Comparison of ENCODE assay signal across 8 cellular contexts in the genomic region with DNA sequence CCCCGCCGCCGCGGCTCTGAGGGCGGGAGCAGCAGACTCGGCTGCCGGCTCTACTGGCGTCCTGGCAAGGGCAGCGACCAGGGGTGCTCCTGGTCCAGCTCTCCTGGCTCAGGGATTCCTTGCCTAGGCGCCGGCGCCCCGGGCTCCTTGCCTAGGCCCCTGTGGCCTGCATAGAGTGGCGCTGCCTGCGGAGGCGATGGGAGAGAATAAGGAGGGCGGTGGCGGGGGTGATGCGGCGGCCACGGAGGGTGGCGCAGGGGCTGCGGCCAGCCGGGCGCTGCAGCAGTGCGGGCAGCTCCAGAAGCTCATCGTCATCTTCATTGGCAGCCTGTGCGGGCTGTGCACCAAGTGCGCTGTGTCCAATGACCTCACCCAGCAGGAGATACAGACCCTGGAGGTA.
DNase-seq lines count a peak whose midpoint lies in the region; ATAC-seq, FAIRE-seq and TF ChIP-seq lines count a peak whose summit lies in the region.
"Not testable (repeated sequence)": the region's sequence is repeated elsewhere in the genome, so short reads cannot be mapped to it uniquely, and the experiment has no call there.

No MANE protein-coding gene starts in this region.

- H3K4me1 Mint-ChIP-seq in central memory CD8-positive, alpha-beta T cell: not testable (repeated sequence)

- not testable (repeated sequence) for H3K27me3 Mint-ChIP-seq in central memory CD8-positive, alpha-beta T cell

- H3K4me3 ChIP-seq in A549: peak overlapping the region; percentile 64
- peak overlapping the region; percentile 30 for H3K4me3 ChIP-seq in HAP-1
- H3K4me3 ChIP-seq in RWPE2 (ENCODE audit: severe bottlenecking): not testable (repeated sequence)
- peak overlapping the region in 2 of 4 donors; percentile 25 to 45 for H3K4me3 ChIP-seq in pancreas
- H3K4me3 ChIP-seq in suprapubic skin: peak overlapping the region; percentile 63

- not testable (repeated sequence) for H3K9me3 Mint-ChIP-seq in central memory CD8-positive, alpha-beta T cell

- not testable (repeated sequence) for H3K4me1 ChIP-seq in A549; HAP-1; RWPE2 (ENCODE audit: insufficient read depth, poor library complexity, severe bottlenecking); pancreas; suprapubic skin

- intact Hi-C loops in left cardiac atrium (cut with DNase I); pancreas (cut with DNase I): not testable (repeated sequence)

- H3K27ac Mint-ChIP-seq in central memory CD8-positive, alpha-beta T cell (ENCODE audit: low read depth): not testable (repeated sequence)

- not testable (repeated sequence) for TF ChIP-seq RAD21 in A549 (conservative IDR thresholded peaks at IDR 0.05 in 1 of 2, IDR thresholded peaks at IDR 0.05 in 1 of 2)

- in situ Hi-C loops in HAP-1 (cut with MboI; ENCODE audit: low sequenced_read_pairs): not testable (repeated sequence)

- whole genome bisulfite sequencing in A549 (ENCODE audit: missing lambda C conversion rate): 49% methylated on average over 20 of the region's 29 CpGs
- 20% methylated on average over 14 to 23 of the region's 29 CpGs for WGBS in pancreas, 2 donors
- 33% methylated on average over 12 of the region's 29 CpGs for WGBS in suprapubic skin

- not testable (repeated sequence) for TF ChIP-seq EP300 in A549 (IDR thresholded peaks at IDR 0.05); suprapubic skin (IDR thresholded peaks at IDR 0.05)

- not testable (repeated sequence) for TF ChIP-seq CTCF in A549 (IDR thresholded peaks at IDR 0.05); RWPE2 (IDR thresholded peaks at IDR 0.05; ENCODE audit: poor library complexity, severe bottlenecking); pancreas (IDR thresholded peaks at IDR 0.05); suprapubic skin (IDR thresholded peaks at IDR 0.05)

- FAIRE-seq in A549 (lab: Jason Lieb, UNC); pancreas (lab: Jason Lieb, UNC): not testable (repeated sequence)

- H3K4me3 Mint-ChIP-seq in central memory CD8-positive, alpha-beta T cell: peak overlapping the region; percentile 70

- not testable (repeated sequence) for DNase-seq in A549 (ENCODE audit: low read depth in 1 of 2, low spot score in 1 of 2); central memory CD8-positive, alpha-beta T cell (ENCODE audit: low spot score in 2 of 2); suprapubic skin (ENCODE audit: low spot score in 2 of 2)
- DNase-seq in HAP-1 (ENCODE audit: low spot score in 2 of 2) (peak in 1 of 2 experiments; percentile 6), RWPE2 (ENCODE audit: low spot score) (peak; percentile 13), left cardiac atrium (peak; percentile 6), pancreas (peak in 4 of 6 donors; percentile 7 to 56 (median 26))
- DNase-seq in activated CD8-positive, alpha-beta memory T cell treated with anti-CD3 and anti-CD28 coated beads, Interleukin-2, amount 50 U/mL, for 4 hours: peak; percentile 11

- H3K27ac ChIP-seq in A549: peak overlapping the region in 1 of 2 experiments; percentile 68; a peak in 2 of 6 replicates
- not testable (repeated sequence) for H3K27ac ChIP-seq in RWPE2 (ENCODE audit: poor library complexity, severe bottlenecking); pancreas; suprapubic skin

- H3K9me3 ChIP-seq in A549; HAP-1; RWPE2 (ENCODE audit: severe bottlenecking); pancreas; suprapubic skin: not testable (repeated sequence)

- POLR2A ChIA-PET in A549 (lab: Yijun Ruan, JAX): not testable (repeated sequence)

- not testable (repeated sequence) for H3K36me3 Mint-ChIP-seq in central memory CD8-positive, alpha-beta T cell (ENCODE audit: insufficient read depth)

- not testable (repeated sequence) for TF ChIP-seq POLR2A in A549 (IDR thresholded peaks at IDR 0.05; ENCODE audit: low read length); suprapubic skin (IDR thresholded peaks at IDR 0.05)

- H3K4me2 ChIP-seq in A549: peak overlapping the region; percentile 86

- not testable (repeated sequence) for ATAC-seq in A549; RWPE2 (ENCODE audit: low read depth); central memory CD8-positive, alpha-beta T cell (replicated peaks; ENCODE audit: extremely low read depth, poor library complexity, severe bottlenecking); left cardiac atrium
- ATAC-seq in pancreas: peak in 1 of 4 donors; percentile 25

- not testable (repeated sequence) for H3K36me3 ChIP-seq in HAP-1 (replicated peaks); RWPE2 (ENCODE audit: low read depth); pancreas; suprapubic skin

- H3K27me3 ChIP-seq in HAP-1 (ENCODE audit: low read depth); RWPE2 (ENCODE audit: insufficient read depth, poor library complexity, severe bottlenecking); pancreas: not testable (repeated sequence)
- H3K27me3 ChIP-seq in suprapubic skin: peaks cover 19% of the 10 kb centered on the region

- CTCF ChIA-PET in A549 (lab: Yijun Ruan, JAX): not testable (repeated sequence)
